Comparison of ENCODE assay signal across 8 cellular contexts in genomic region chr7:149624006-149624405, GRCh38.
DNase-seq lines count a peak whose midpoint lies in the region; ATAC-seq and TF ChIP-seq lines count a peak whose summit lies in the region.

No MANE protein-coding gene starts in this region.

- no peak overlapping the region for H3K23ac ChIP-seq in mesendoderm (ENCODE audit: low read length)

- POLR2A ChIA-PET in BJ (lab: Charles Lee): no interaction called here

- H3K18ac ChIP-seq in mesendoderm (ENCODE audit: low read length): peak overlapping the region; percentile 69

- H2BK15ac ChIP-seq in mesendoderm (replicated peaks; ENCODE audit: low read depth): no peak overlapping the region

- H3K56ac ChIP-seq in mesendoderm (ENCODE audit: low read length): peak overlapping the region; percentile 96

- no peak for DNase-seq in BJ (ENCODE audit: low read depth)
- peak; percentile 61 for DNase-seq in activated CD4-positive, alpha-beta T cell treated with anti-CD3 and anti-CD28 coated beads for 48 hours
- DNase-seq in mesendoderm: peak; percentile 26
- peak; percentile 53 for DNase-seq in stimulated activated naive CD8-positive, alpha-beta T cell treated with anti-CD3 and anti-CD28 coated beads, Interleukin-15, Interleukin-2, amounts not matched to agents 100 U/mL and 50 U/mL, for 24 hours
- no peak for DNase-seq in SIG-M5 (lab: John Stamatoyannopoulos, UW)

- peak overlapping the region; percentile 91 for H3K4me2 ChIP-seq in mesendoderm (ENCODE audit: low read length)

- H4K5ac ChIP-seq in mesendoderm (ENCODE audit: low read length): no peak overlapping the region

- WGBS in ectodermal cell, 2 experiments: 1% methylated on average over 28 of the region's 28 CpGs
- WGBS in mesendoderm (ENCODE audit: extremely low coverage, insufficient coverage, low lambda C conversion rate): no CpG with 5 or more reads among the region's 28 CpGs

- H3K79me1 ChIP-seq in mesendoderm (ENCODE audit: low read length): peaks cover 11% of the 10 kb centered on the region

- no peak overlapping the region for H3K4ac ChIP-seq in mesendoderm (ENCODE audit: low read depth, low read length)

- 0 out of 2 replicates have a peak, but pooled peaks cover 2% of the 10 kb centered on the region for H3K27me3 ChIP-seq in BJ (ENCODE audit: control insufficient read depth, insufficient read depth, low read length)
- H3K27me3 ChIP-seq in HUES48 (ENCODE audit: control insufficient read depth, insufficient read depth, low read length): peaks cover 3% of the 10 kb centered on the region; the same call in 1 of the 2 replicates
- peaks cover 5% of the 10 kb centered on the region for H3K27me3 ChIP-seq in ectodermal cell (ENCODE audit: control insufficient read depth, insufficient read depth, low read length, poor library complexity, severe bottlenecking)
- no peaks in the 10 kb centered on the region for H3K27me3 ChIP-seq in mesendoderm (ENCODE audit: insufficient read depth, low read length, poor library complexity)

- peak; percentile 27 for ATAC-seq in GM19455 (IDR thresholded peaks at IDR 0.05; ENCODE audit: unreplicated experiment)
- peak; percentile 1 for ATAC-seq in stimulated activated naive CD8-positive, alpha-beta T cell treated with anti-CD3 and anti-CD28 coated beads, Interleukin-15, Interleukin-2, amounts not matched to agents 100 U/mL and 50 U/mL, for 24 hours

- H3K9me3 ChIP-seq in HUES48 (ENCODE audit: control insufficient read depth, insufficient read depth, low read length) (no peaks in the 10 kb centered on the region), ectodermal cell (ENCODE audit: control insufficient read depth, low read length) (no peaks in the 10 kb centered on the region)

- H3K4me3 ChIP-seq in BJ (ENCODE audit: low read depth, low read length): peak overlapping the region; percentile 59
- peak overlapping the region; percentile 92 for H3K4me3 ChIP-seq in HUES48 (ENCODE audit: low read depth, low read length)
- H3K4me3 ChIP-seq in ectodermal cell (ENCODE audit: insufficient read depth, low read depth, low read length): peak overlapping the region; percentile 82
- H3K4me3 ChIP-seq in mesendoderm (ENCODE audit: low read length): peak overlapping the region; percentile 86

- no peak overlapping the region for H2BK120ac ChIP-seq in mesendoderm (ENCODE audit: low read depth, low read length)

- H3K27ac ChIP-seq in HUES48 (ENCODE audit: low read depth, low read length): no peak overlapping the region
- H3K27ac ChIP-seq in ectodermal cell (ENCODE audit: insufficient read depth, low read depth, low read length, poor library complexity, severe bottlenecking): no peak overlapping the region
- peak overlapping the region; percentile 48 for H3K27ac ChIP-seq in mesendoderm (ENCODE audit: low read depth, low read length)

- no peak overlapping the region for H4K8ac ChIP-seq in mesendoderm (ENCODE audit: low read depth, low read length)

- peaks cover 18% of the 10 kb centered on the region for H3K79me2 ChIP-seq in mesendoderm (ENCODE audit: control insufficient read depth, insufficient read depth, low read length)

- H3K36me3 ChIP-seq in BJ (ENCODE audit: control insufficient read depth, insufficient read depth, low read length) (peaks cover 16% of the 10 kb centered on the region), HUES48 (ENCODE audit: control insufficient read depth, insufficient read depth, low read length) (peaks cover 21% of the 10 kb centered on the region), ectodermal cell (ENCODE audit: control insufficient read depth, insufficient read depth, low read length) (no peaks in the 10 kb centered on the region), mesendoderm (ENCODE audit: control insufficient read depth, insufficient read depth, low read length) (peaks cover 3% of the 10 kb centered on the region)

- H2BK5ac ChIP-seq in mesendoderm (ENCODE audit: low read length): no peak overlapping the region

- peak overlapping the region; percentile 61; the same call in 1 of the 2 replicates for H3K9ac ChIP-seq in HUES48 (ENCODE audit: low read depth, low read length)
- peak overlapping the region; percentile 95 for H3K9ac ChIP-seq in mesendoderm (ENCODE audit: low read length)

- TF ChIP-seq CTCF in BJ (IDR thresholded peaks at IDR 0.05; ENCODE audit: insufficient read depth, low read depth, low read length): no peak

- CTCF ChIA-PET in BJ (lab: Yijun Ruan, JAX): interaction anchor here (0.9 to 3.1 kb wide), 21 partner anchors 9 to 477 kb away, joined by 3 to 15 read pairs (median 3); partner anchors contain the start of genes ZNF282, ZNF398 and ZNF777

- H2AK5ac ChIP-seq in mesendoderm (ENCODE audit: low read length): no peak overlapping the region

- H3K4me1 ChIP-seq in HUES48 (ENCODE audit: control insufficient read depth, insufficient read depth, low read length) (peaks cover 5% of the 10 kb centered on the region; the same call in 1 of the 2 replicates), ectodermal cell (ENCODE audit: control insufficient read depth, insufficient read depth, low read length) (peaks cover 5% of the 10 kb centered on the region), mesendoderm (ENCODE audit: control insufficient read depth, low read depth, low read length) (no peaks in the 10 kb centered on the region)

Comparison
In these comparisons a context has a peak if more than half of its experiments do, and no peak if none do; other contexts are left out.
1. DNase-seq: peak in activated CD4-positive, alpha-beta T cell treated with anti-CD3 and anti-CD28 coated beads for 48 hours (single experiment), mesendoderm (single experiment) and stimulated activated naive CD8-positive, alpha-beta T cell treated with anti-CD3 and anti-CD28 coated beads, Interleukin-15, Interleukin-2, amounts not matched to agents 100 U/mL and 50 U/mL, for 24 hours (single experiment); none in BJ (single experiment) and SIG-M5 (single experiment).
2. Peak in every context shown above with its lines, with median percentiles within 50 percentile points of each other: H3K4me3 ChIP-seq.